In genomic region chr6:125952764-125953501, GRCh38 we compare ENCODE assay signal across 9 cellular contexts. TPM values are rescaled to one million over a fixed set of nuclear protein-coding genes. Genes with fewer than 3 reads are reported as not detected.
DNase-seq lines count a peak whose midpoint lies in the region; ATAC-seq and TF ChIP-seq lines count a peak whose summit lies in the region.
"Had no signal": no experiment of that assay in that cellular context is flagged by ENCODE, and none has a peak within 500 bp of the region (broad histone marks: within the 10 kb centered on the region; RNA-seq: fewer than 3 reads in every experiment).

No MANE protein-coding gene starts in this region.

- no peaks in the 10 kb centered on the region for H3K9me3 ChIP-seq in Peyer's patch
- no peaks in the 10 kb centered on the region for H3K9me3 ChIP-seq in sigmoid colon

- H3K27ac ChIP-seq in Peyer's patch, result no peak overlapping the region
- H3K27ac ChIP-seq in sigmoid colon, result no peak overlapping the region

- 92 to 93% methylated on average over 7 of the region's 7 CpGs for WGBS in sigmoid colon, 2 donors

- H3K4me1 ChIP-seq in Peyer's patch (peaks cover 0 to 15% (median 0%) of the 10 kb centered on the region in 4 donors), sigmoid colon (peaks cover 0 to 13% (median 5%) of the 10 kb centered on the region in 4 donors)

- H3K4me3 Mint-ChIP-seq in glutamatergic neuron (ENCODE audit: unreplicated experiment), result no peak overlapping the region

- TF ChIP-seq POLR2A in Peyer's patch (IDR thresholded peaks at IDR 0.05) (no peak), sigmoid colon (IDR thresholded peaks at IDR 0.05) (no peak)

- in situ Hi-C loops in ACHN (cut with HindIII; ENCODE audit: low pct_ligation_motif_present, low pct_unique_long_range_greater_than_20kb, low sequenced_read_pairs) (no loop called here), GM13976 (cut with MboI; ENCODE audit: low sequenced_read_pairs, unreplicated experiment) (no loop called here)

- DNase-seq in ACHN (peak; percentile 4), GM13976 (ENCODE audit: low spot score) (peak; percentile 35), Peyer's patch (peak in 2 of 3 donors; percentile 55 to 56), fibroblast of pulmonary artery (ENCODE audit: low read depth) (peak; percentile 48), sigmoid colon (no peak), hippocampal formation (lab: John Stamatoyannopoulos, UW) (no peak), glutamatergic neuron (no peak)

- H3K27me3 ChIP-seq in Peyer's patch, result no peaks in the 10 kb centered on the region
- H3K27me3 ChIP-seq in sigmoid colon, result no peaks in the 10 kb centered on the region

- H3K36me3 Mint-ChIP-seq in glutamatergic neuron (ENCODE audit: unreplicated experiment), result peaks cover 7% of the 10 kb centered on the region

- no peaks in the 10 kb centered on the region for H3K4me1 Mint-ChIP-seq in glutamatergic neuron (ENCODE audit: low read depth, unreplicated experiment)

- TF ChIP-seq CTCF in GM13976 (IDR thresholded peaks at IDR 0.05; ENCODE audit: borderline replicate concordance, control extremely low read depth, extremely low read depth, insufficient read depth, missing control alignments) (peak; percentile 45), Peyer's patch (IDR thresholded peaks at IDR 0.05) (peak in 3 of 6 experiments; percentile 36 to 42 (median 40)), fibroblast of pulmonary artery (IDR thresholded peaks at IDR 0.05; ENCODE audit: low read length, missing control alignments) (peak; percentile 37), sigmoid colon (IDR thresholded peaks at IDR 0.05) (no peak), glutamatergic neuron (IDR thresholded peaks at IDR 0.05; ENCODE audit: partially characterized antibody, unreplicated experiment) (no peak)

- peaks cover 3% of the 10 kb centered on the region for H3K27me3 Mint-ChIP-seq in glutamatergic neuron (ENCODE audit: unreplicated experiment)

- intact Hi-C loops in sigmoid colon (cut with DNase I), result no loop called here

- H3K4me3 ChIP-seq in Peyer's patch (no peak overlapping the region), fibroblast of pulmonary artery (replicated peaks; ENCODE audit: low read depth, low read length) (no peak overlapping the region), sigmoid colon (no peak overlapping the region)

- peaks cover 2% of the 10 kb centered on the region for H3K9me3 Mint-ChIP-seq in glutamatergic neuron (ENCODE audit: unreplicated experiment)

- no peak overlapping the region for H3K27ac Mint-ChIP-seq in glutamatergic neuron (ENCODE audit: unreplicated experiment)

- TF ChIP-seq EP300 in sigmoid colon (IDR thresholded peaks at IDR 0.05), result no peak

- H3K36me3 ChIP-seq in Peyer's patch, result no peaks in the 10 kb centered on the region
- H3K36me3 ChIP-seq in sigmoid colon, result no peaks in the 10 kb centered on the region

- ATAC-seq in HG02623 (IDR thresholded peaks at IDR 0.05; ENCODE audit: unreplicated experiment), result no peak
- ATAC-seq: Right ventricle myocardium inferior had no signal

RNA-seq across cellular contexts. Expression of gene HINT3, which starts 3.6 kb away (rescaled TPM):
- total RNA-seq in Peyer's patch (10 to 100 TPM in 3 of 4 donors, 1 to 10 TPM in 1; 9.9 to 18.2 (median 11.5) TPM), sigmoid colon (10 to 100 TPM; 41.4 to 49.6 (median 48.3) TPM), glutamatergic neuron (ENCODE audit: unreplicated experiment) (18.2 TPM)
- polyA plus RNA-seq in sigmoid colon, result 10 to 100 TPM; 15.0 to 28.0 (median 25.2) TPM

RNA-seq across cellular contexts. Expression of gene TRMT11, which starts 33.4 kb away (rescaled TPM):
- total RNA-seq in Peyer's patch (10 to 100 TPM; 36.6 to 60.2 (median 51.2) TPM), sigmoid colon (10 to 100 TPM; 20.3 to 27.8 (median 25.7) TPM), glutamatergic neuron (ENCODE audit: unreplicated experiment) (27.7 TPM)
- polyA plus RNA-seq in sigmoid colon, result 10 to 100 TPM; 11.0 to 12.6 (median 11.3) TPM

Comparison
In these comparisons a context has a peak if more than half of its experiments do, and no peak if none do; other contexts are left out.
1. DNase-seq: peak in ACHN (single experiment), GM13976 (single experiment), Peyer's patch (2 of 3) and fibroblast of pulmonary artery (single experiment); none in sigmoid colon (single experiment), hippocampal formation (0 of 2) and glutamatergic neuron (single experiment).
2. CTCF ChIP-seq: peak in GM13976 (single experiment) and fibroblast of pulmonary artery (single experiment); none in sigmoid colon (0 of 4) and glutamatergic neuron (single experiment).